7 cellular contexts compared by ENCODE assay signal in the genomic region with DNA sequence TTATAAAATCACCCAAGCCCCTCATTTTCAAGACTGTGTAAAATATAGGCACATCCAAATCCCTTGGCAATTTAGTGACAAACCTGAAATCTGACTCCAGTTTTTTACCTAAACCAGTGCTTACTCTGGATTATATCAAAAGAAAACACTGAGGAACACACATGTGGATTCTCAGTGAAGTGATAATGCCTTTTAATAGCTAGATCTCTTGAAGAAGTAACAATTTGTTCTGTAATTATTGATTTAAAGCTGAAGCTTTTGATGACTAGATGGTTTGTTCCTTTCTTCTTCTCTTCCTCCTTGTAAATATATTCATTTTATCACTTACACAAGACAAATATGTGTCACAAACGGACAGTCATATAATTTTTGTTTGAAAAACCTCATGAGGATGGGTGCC.
"Had no signal": no experiment of that assay in that cellular context is flagged by ENCODE, and none has a peak within 500 bp of the region (broad histone marks: within the 10 kb centered on the region; RNA-seq: fewer than 3 reads in every experiment).

No MANE protein-coding gene starts in this region.

- DNase-seq: IMR-90, KBM-7 had no signal

- H3K27ac ChIP-seq: HL-60 had no signal

- H3K4me3 ChIP-seq: K562 had no signal

- FAIRE-seq: HepG2, HTR-8/SVneo, K562 had no signal

- H3K27ac Mint-ChIP-seq: IgD-negative memory B cell had no signal

- H3K4me3 Mint-ChIP-seq: IgD-negative memory B cell had no signal

- H3K4me1 Mint-ChIP-seq: IgD-negative memory B cell had no signal

- ATAC-seq: HepG2, K562 had no signal

- H3K27me3 Mint-ChIP-seq: IgD-negative memory B cell had no signal
